9 cellular contexts compared by ENCODE assay signal in the genomic region with DNA sequence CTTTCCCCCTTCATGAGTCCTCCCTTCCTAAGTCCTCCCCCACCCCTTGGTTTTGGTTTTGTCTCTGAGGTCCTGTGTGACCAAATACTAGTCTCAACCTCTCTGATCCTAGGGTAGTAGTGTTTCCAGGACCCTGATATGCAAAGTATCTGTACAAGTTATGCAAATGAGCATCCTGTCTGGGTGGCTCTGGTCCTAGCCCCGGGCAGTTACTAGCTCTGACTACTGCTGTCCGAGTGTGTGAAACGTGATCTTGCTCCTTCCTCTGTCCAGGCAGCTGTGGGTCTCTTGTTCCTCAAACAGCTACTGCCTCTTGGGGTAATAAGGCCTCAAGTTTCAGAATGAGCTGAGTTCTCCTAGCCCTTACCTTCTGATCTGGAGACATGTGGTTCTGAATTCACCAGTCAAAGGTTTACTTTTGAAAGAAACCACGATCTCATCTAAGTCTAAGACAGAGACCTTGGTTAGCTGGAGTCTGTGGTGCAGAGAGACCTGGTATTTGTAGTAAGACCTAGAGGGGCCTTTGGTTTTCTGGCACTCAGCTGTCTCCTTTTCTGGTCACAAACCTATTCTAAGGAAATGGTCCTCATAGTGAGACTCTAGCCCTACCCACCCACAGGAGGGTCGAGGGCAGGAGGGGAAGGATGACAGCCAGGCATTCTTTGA. TPM values are rescaled to one million over a fixed set of nuclear protein-coding genes. Genes with fewer than 3 reads are reported as not detected.
A peak's percentile ranks its signal among the peaks of the same experiment; 100 is the strongest.
DNase-seq lines count a peak whose midpoint lies in the region; ATAC-seq and TF ChIP-seq lines count a peak whose summit lies in the region.
"Had no signal": no experiment of that assay in that cellular context is flagged by ENCODE, and none has a peak within 500 bp of the region (broad histone marks: within the 10 kb centered on the region; RNA-seq: fewer than 3 reads in every experiment).

No MANE protein-coding gene starts in this region.

- H3K27ac Mint-ChIP-seq in activated CD8-positive, alpha-beta memory T cell treated with anti-CD3 and anti-CD28 coated beads, Interleukin-2, amount 10 ng/mL, durations not matched to agents 7 days and 5 days = peak overlapping the region; percentile 84

- H3K9me3 Mint-ChIP-seq in activated CD8-positive, alpha-beta memory T cell treated with anti-CD3 and anti-CD28 coated beads, Interleukin-2, amount 10 ng/mL, durations not matched to agents 7 days and 5 days (ENCODE audit: low read depth) = no peaks in the 10 kb centered on the region

- H3K27me3 Mint-ChIP-seq in activated CD8-positive, alpha-beta memory T cell treated with anti-CD3 and anti-CD28 coated beads, Interleukin-2, amount 10 ng/mL, durations not matched to agents 7 days and 5 days = peaks cover 11% of the 10 kb centered on the region

- peak; percentile 61 for TF ChIP-seq POLR2A in GM15510 (IDR thresholded peaks at IDR 0.05; ENCODE audit: borderline replicate concordance, extremely low read depth, insufficient read length)

- H3K4me1 Mint-ChIP-seq in activated CD8-positive, alpha-beta memory T cell treated with anti-CD3 and anti-CD28 coated beads, Interleukin-2, amount 10 ng/mL, durations not matched to agents 7 days and 5 days = peaks cover 96% of the 10 kb centered on the region

- peaks cover 6% of the 10 kb centered on the region for H3K36me3 Mint-ChIP-seq in activated CD8-positive, alpha-beta memory T cell treated with anti-CD3 and anti-CD28 coated beads, Interleukin-2, amount 10 ng/mL, durations not matched to agents 7 days and 5 days

- peak overlapping the region; percentile 17 for H3K4me3 Mint-ChIP-seq in activated CD8-positive, alpha-beta memory T cell treated with anti-CD3 and anti-CD28 coated beads, Interleukin-2, amount 10 ng/mL, durations not matched to agents 7 days and 5 days

- peak; percentile 81 for ATAC-seq in GM21360 (IDR thresholded peaks at IDR 0.05; ENCODE audit: unreplicated experiment)
- peak; percentile 83 for ATAC-seq in HG03460 (IDR thresholded peaks at IDR 0.05; ENCODE audit: unreplicated experiment)
- ATAC-seq in activated CD8-positive, alpha-beta memory T cell treated with anti-CD3 and anti-CD28 coated beads, Interleukin-2, amount 10 ng/mL, durations not matched to agents 7 days and 5 days = peak; percentile 76
- peak; percentile 77 for ATAC-seq in stimulated activated naive CD8-positive, alpha-beta T cell treated with anti-CD3 and anti-CD28 coated beads, Interleukin-15, Interleukin-2, amounts not matched to agents 100 U/mL and 50 U/mL, for 24 hours
- no peak for ATAC-seq in left ventricle myocardium superior

- intact Hi-C loops in left ventricle myocardium superior (cut with micrococcal nuclease) = no loop called here

- CTCF ChIA-PET in activated CD8-positive, alpha-beta memory T cell treated with anti-CD3 and anti-CD28 coated beads, Interleukin-2, amount 10 ng/mL, durations not matched to agents 7 days and 5 days (lab: Charles Lee) = interaction anchor here (0.8 to 4.8 kb wide), 20 partner anchors 9 to 243 kb away, joined by 3 to 47 read pairs (median 4); no protein-coding TSS in a partner anchor

- DNase-seq in activated CD8-positive, alpha-beta memory T cell treated with anti-CD3 and anti-CD28 coated beads, Interleukin-2, amount 10 ng/mL, durations not matched to agents 7 days and 5 days = peak; percentile 77
- DNase-seq in stimulated activated naive CD8-positive, alpha-beta T cell treated with anti-CD3 and anti-CD28 coated beads, Interleukin-15, Interleukin-2, amounts not matched to agents 100 U/mL and 50 U/mL, for 24 hours = peak; percentile 50
- no peak for DNase-seq in RKO (ENCODE audit: low spot score)
- DNase-seq in hippocampal formation (lab: John Stamatoyannopoulos, UW) = no peak
- no peak for DNase-seq in left ventricle myocardium superior

RNA-seq across cellular contexts. Expression of a gene that starts 31.0 kb away (rescaled TPM):
- not detected for total RNA-seq in activated CD8-positive, alpha-beta memory T cell treated with anti-CD3 and anti-CD28 coated beads, Interleukin-2, amount 10 ng/mL, durations not matched to agents 7 days and 5 days
- total RNA-seq in left ventricle myocardium superior = not detected
- total RNA-seq: glomerular endothelial cell had no signal

RNA-seq across cellular contexts. Expression of a gene that starts 32.8 kb away (rescaled TPM):
- not detected for total RNA-seq in activated CD8-positive, alpha-beta memory T cell treated with anti-CD3 and anti-CD28 coated beads, Interleukin-2, amount 10 ng/mL, durations not matched to agents 7 days and 5 days
- total RNA-seq in left ventricle myocardium superior = 0.37 TPM
- total RNA-seq: glomerular endothelial cell had no signal

RNA-seq across cellular contexts. Expression of a gene that starts 54.8 kb away (rescaled TPM):
- total RNA-seq in activated CD8-positive, alpha-beta memory T cell treated with anti-CD3 and anti-CD28 coated beads, Interleukin-2, amount 10 ng/mL, durations not matched to agents 7 days and 5 days = 10 to 100 TPM; 85.7 to 93.8 TPM
- total RNA-seq in left ventricle myocardium superior = 228 TPM

Comparison
In these comparisons a context has a peak if more than half of its experiments do, and no peak if none do; other contexts are left out.
1. DNase-seq: peak in activated CD8-positive, alpha-beta memory T cell treated with anti-CD3 and anti-CD28 coated beads, Interleukin-2, amount 10 ng/mL, durations not matched to agents 7 days and 5 days (single experiment) and stimulated activated naive CD8-positive, alpha-beta T cell treated with anti-CD3 and anti-CD28 coated beads, Interleukin-15, Interleukin-2, amounts not matched to agents 100 U/mL and 50 U/mL, for 24 hours (single experiment); none in RKO (single experiment), hippocampal formation (0 of 2) and left ventricle myocardium superior (single experiment).